In the genomic region with DNA sequence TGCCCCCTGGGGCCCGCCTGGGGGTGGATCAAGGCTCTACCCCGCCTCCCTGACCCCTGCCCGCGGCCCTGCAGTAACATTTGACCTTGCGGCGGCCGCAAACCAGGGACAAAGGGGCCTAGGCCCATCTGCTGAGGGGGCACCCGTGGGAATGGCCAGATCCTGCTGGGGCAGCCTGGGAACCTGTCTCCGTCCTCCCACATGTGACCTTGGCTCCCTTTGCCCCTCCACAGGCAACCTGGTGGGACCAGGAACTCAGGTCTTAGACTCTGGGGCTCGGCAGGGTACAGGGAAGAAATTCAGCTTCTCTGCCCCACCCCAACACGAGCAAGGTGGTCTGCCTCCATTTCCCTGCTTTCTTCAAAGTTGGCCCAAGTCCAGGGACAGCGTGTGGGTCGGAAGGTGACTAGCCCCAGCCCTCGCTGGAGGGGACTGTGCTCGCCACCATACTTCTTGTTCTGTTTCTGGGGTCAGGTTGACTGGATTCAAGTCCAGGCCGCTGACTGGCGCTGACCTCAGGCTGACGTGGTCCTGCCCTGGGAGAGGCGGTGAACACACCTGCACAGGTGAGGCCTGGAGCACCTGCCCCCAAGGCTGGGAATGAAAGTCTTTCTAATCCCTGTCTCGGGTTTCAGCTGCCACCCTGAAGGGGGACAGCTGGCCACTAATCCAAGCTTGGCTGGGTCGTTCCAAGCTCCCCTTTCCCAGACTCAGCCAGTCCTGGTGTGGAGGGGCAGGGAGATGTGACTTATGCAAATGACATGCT, we compare ENCODE assay signal across 7 cellular contexts. TPM values are rescaled to one million over a fixed set of nuclear protein-coding genes. Genes with fewer than 3 reads are reported as not detected.
DNase-seq lines count a peak whose midpoint lies in the region; ATAC-seq and FAIRE-seq lines count a peak whose summit lies in the region.
"Had no signal": no experiment of that assay in that cellular context is flagged by ENCODE, and none has a peak within 500 bp of the region (broad histone marks: within the 10 kb centered on the region; RNA-seq: fewer than 3 reads in every experiment).

No MANE protein-coding gene starts in this region.

- H3K27me3 ChIP-seq in duodenal mucosa (ENCODE audit: control insufficient read depth in 1 of 2, insufficient read depth in 2 of 2, low read length in 2 of 2) (no peaks in the 10 kb centered on the region), small intestine (ENCODE audit: control insufficient read depth in 2 of 2, insufficient read depth in 2 of 2, low read length in 2 of 2) (no peaks in the 10 kb centered on the region)

- DNase-seq in NCI-H2029 (lab: John Stamatoyannopoulos, UW) = peak; percentile 54
- DNase-seq in NCI-H2029 treated with DMSO at 0.1 percent for 48 hours (lab: John Stamatoyannopoulos, UW) = no peak
- DNase-seq in small intestine = peak; percentile 75
- no peak for DNase-seq in GM19239 (ENCODE audit: insufficient read length, low spot score)
- DNase-seq: activated CD8-positive, alpha-beta memory T cell treated with anti-CD3 and anti-CD28 coated beads for 24 hours had no signal

- 29 to 52% (median 44%) methylated on average over 20 to 21 of the region's 21 CpGs for WGBS in small intestine, 3 donors

- FAIRE-seq in small intestine (lab: Jason Lieb, UNC) = no peak
- FAIRE-seq in GM19239 (lab: Jason Lieb, UNC) = no peak

- no peaks in the 10 kb centered on the region for H3K36me3 ChIP-seq in duodenal mucosa (ENCODE audit: control insufficient read depth in 1 of 2, insufficient read depth in 2 of 2, low read length in 2 of 2)
- H3K36me3 ChIP-seq in small intestine (ENCODE audit: control insufficient read depth in 2 of 2, insufficient read depth in 2 of 2, low read length in 2 of 2) = no peaks in the 10 kb centered on the region

- ATAC-seq in GM18511 (IDR thresholded peaks at IDR 0.05; ENCODE audit: unreplicated experiment) = no peak

- H3K27ac ChIP-seq in duodenal mucosa (ENCODE audit: low read depth, low read length) (peak overlapping the region; percentile 54), small intestine (ENCODE audit: low read depth in 1 of 2, low read length in 1 of 2) (peak overlapping the region; percentile 77 to 86)

- H3K4me3 ChIP-seq in duodenal mucosa (ENCODE audit: low read depth in 1 of 2, low read length in 2 of 2) (no peak overlapping the region), small intestine (ENCODE audit: low read depth in 1 of 2, low read length in 2 of 2) (no peak overlapping the region)

- H3K9ac ChIP-seq in duodenal mucosa (ENCODE audit: low read depth in 1 of 2, low read length in 2 of 2) = peak overlapping the region in 1 of 2 donors; percentile 39

- H3K9me3 ChIP-seq in duodenal mucosa (ENCODE audit: control insufficient read depth in 1 of 2, low read length in 2 of 2) = no peaks in the 10 kb centered on the region
- no peaks in the 10 kb centered on the region for H3K9me3 ChIP-seq in small intestine (ENCODE audit: control insufficient read depth, low read depth)

- peaks cover 24 to 42% of the 10 kb centered on the region in 2 donors for H3K4me1 ChIP-seq in duodenal mucosa (ENCODE audit: control insufficient read depth in 1 of 2, insufficient read depth in 2 of 2, low read length in 2 of 2)
- peaks cover 0 to 3% of the 10 kb centered on the region in 2 donors for H3K4me1 ChIP-seq in small intestine (ENCODE audit: control insufficient read depth in 2 of 2, insufficient read depth in 1 of 2, low read depth in 1 of 2, low read length in 1 of 2)

RNA-seq across cellular contexts. Expression of a gene that starts 2.5 kb away (rescaled TPM):
- 10 to 100 TPM; 41.6 to 93.0 (median 87.0) TPM for polyA plus RNA-seq in small intestine

RNA-seq across cellular contexts. Expression of a gene that starts 16.4 kb away (rescaled TPM):
- polyA plus RNA-seq in small intestine = 1 to 10 TPM in 2 of 3 donors, not detected in 1; 1.4 to 4.7 TPM

RNA-seq across cellular contexts. Expression of a gene that starts 19.0 kb away (rescaled TPM):
- 10 to 100 TPM; 75.3 to 82.7 (median 75.4) TPM for polyA plus RNA-seq in small intestine

RNA-seq across cellular contexts. Expression of a gene that starts 22.2 kb away (rescaled TPM):
- 10 to 100 TPM; 24.0 to 93.7 (median 58.9) TPM for polyA plus RNA-seq in small intestine

RNA-seq across cellular contexts. Expression of a gene that starts 33.0 kb away (rescaled TPM):
- 10 to 100 TPM; 33.8 to 40.5 (median 40.5) TPM for polyA plus RNA-seq in small intestine

Comparison
In these comparisons a context has a peak if more than half of its experiments do, and no peak if none do; other contexts are left out.
1. DNase-seq: peak in NCI-H2029 (single experiment) and small intestine (single experiment); none in NCI-H2029 treated with DMSO at 0.1 percent for 48 hours (single experiment) and GM19239 (single experiment).